9 cellular contexts compared by ENCODE assay signal in genomic region chr2:108927936-108928659, GRCh38.
A peak's percentile ranks its signal among the peaks of the same experiment; 100 is the strongest.
DNase-seq lines count a peak whose midpoint lies in the region; ATAC-seq and TF ChIP-seq lines count a peak whose summit lies in the region.
"Had no signal": no experiment of that assay in that cellular context is flagged by ENCODE, and none has a peak within 500 bp of the region (broad histone marks: within the 10 kb centered on the region; RNA-seq: fewer than 3 reads in every experiment).

No MANE protein-coding gene starts in this region.

- no peaks in the 10 kb centered on the region for H3K9me3 ChIP-seq in adrenal gland (replicated peaks in 1 of 3)
- no peaks in the 10 kb centered on the region for H3K9me3 ChIP-seq in left ventricle myocardium inferior (replicated peaks)

- intact Hi-C loops in adrenal gland (cut with DNase I) (loop anchor here in 1 of 2 donors (5.0 to 10.0 kb wide), 3 partner anchors 67 to 584 kb away; partner anchors contain the start of gene SH3RF3), left ventricle myocardium inferior (cut with micrococcal nuclease) (no loop called here)

- H3K27ac ChIP-seq in adrenal gland (no peak overlapping the region), left ventricle myocardium inferior (replicated peaks) (no peak overlapping the region)

- no peak for TF ChIP-seq POLR2A in adrenal gland (IDR thresholded peaks at IDR 0.05)

- H3K4me3 ChIP-seq in HFF-Myc (replicated peaks; ENCODE audit: low read depth, low read length) (no peak overlapping the region), adrenal gland (no peak overlapping the region), left ventricle myocardium inferior (no peak overlapping the region), skeletal muscle cell (ENCODE audit: low read depth, low read length) (no peak overlapping the region)

- peak; percentile 33 for DNase-seq in DMS114 treated with DMSO at 0.1 percent for 48 hours (lab: John Stamatoyannopoulos, UW; ENCODE audit: unreplicated experiment)
- DNase-seq in HFF-Myc (ENCODE audit: extremely low read depth, low read depth) = peak; percentile 33
- peak; percentile 41 for DNase-seq in OCI-M1 (lab: John Stamatoyannopoulos, UW)
- peak; percentile 33 to 71 (median 50) for DNase-seq in adrenal gland
- no peak for DNase-seq in left ventricle myocardium inferior
- peak; percentile 11 for DNase-seq in skeletal muscle cell (ENCODE audit: low read depth)
- DNase-seq in activated CD4-positive, CD25-positive, alpha-beta regulatory T cell (lab: John Stamatoyannopoulos, UW) = no peak
- DNase-seq: activated B cell treated with CpG ODN at 0.5 μM for 24 hours had no signal

- H3K4me1 ChIP-seq in adrenal gland (replicated peaks in 1 of 2) (no peaks in the 10 kb centered on the region), left ventricle myocardium inferior (peaks cover 15% of the 10 kb centered on the region)

- peak; percentile 91 for TF ChIP-seq CTCF in HFF-Myc (IDR thresholded peaks at IDR 0.05; ENCODE audit: low read depth, low read length, missing control alignments)
- TF ChIP-seq CTCF in adrenal gland (IDR thresholded peaks at IDR 0.05) = peak; percentile 73 to 89 (median 78)
- peak; percentile 73 for TF ChIP-seq CTCF in left ventricle myocardium inferior (IDR thresholded peaks at IDR 0.05; ENCODE audit: borderline replicate concordance)

- no peaks in the 10 kb centered on the region for H3K27me3 ChIP-seq in adrenal gland
- peaks cover 22% of the 10 kb centered on the region for H3K27me3 ChIP-seq in left ventricle myocardium inferior (ENCODE audit: low read depth)

- WGBS in adrenal gland, 4 donors = 70 to 80% (median 75%) methylated on average over 7 to 8 of the region's 8 CpGs

- H3K36me3 ChIP-seq in adrenal gland (replicated peaks in 1 of 2) (no peaks in the 10 kb centered on the region), left ventricle myocardium inferior (no peaks in the 10 kb centered on the region)

- ATAC-seq in HG03039 (IDR thresholded peaks at IDR 0.05; ENCODE audit: unreplicated experiment) = no peak

Comparison
In these comparisons a context has a peak if more than half of its experiments do, and no peak if none do; other contexts are left out.
1. DNase-seq: peak in DMS114 treated with DMSO at 0.1 percent for 48 hours (single experiment), HFF-Myc (single experiment), OCI-M1 (single experiment), adrenal gland (7 of 7) and skeletal muscle cell (single experiment); none in left ventricle myocardium inferior (single experiment) and activated CD4-positive, CD25-positive, alpha-beta regulatory T cell (0 of 4).
2. Peak in every context shown above with its lines, with median percentiles within 50 percentile points of each other: CTCF ChIP-seq.